Comparison of ENCODE assay signal across 8 cellular contexts in genomic region chr16:352547-353403, GRCh38. TPM values are rescaled to one million over a fixed set of nuclear protein-coding genes. Genes with fewer than 3 reads are reported as not detected.
DNase-seq lines count a peak whose midpoint lies in the region; ATAC-seq and TF ChIP-seq lines count a peak whose summit lies in the region.

TSS of gene AXIN1 (minus strand) at chr16:352723. CDS start at chr16:347025, 5,698 bp downstream.

- peaks cover 0 to 22% of the 10 kb centered on the region in 2 donors for H3K4me1 ChIP-seq in right atrium auricular region
- peaks cover 11% of the 10 kb centered on the region for H3K4me1 ChIP-seq in psoas muscle
- no peaks in the 10 kb centered on the region for H3K4me1 ChIP-seq in urinary bladder (ENCODE audit: insufficient read depth)

- peak within 1 kb of the TSS; percentile 50 to 79 for H3K4me3 ChIP-seq in right atrium auricular region
- peak within 1 kb of the TSS; percentile 79 for H3K4me3 ChIP-seq in psoas muscle
- H3K4me3 ChIP-seq in urinary bladder (ENCODE audit: low read depth, low read length) = peak within 1 kb of the TSS; percentile 89

- TF ChIP-seq CTCF in GM12874 (IDR thresholded peaks at IDR 0.05; ENCODE audit: insufficient read depth, low read depth, low read length) (peak; percentile 70), right atrium auricular region (IDR thresholded peaks at IDR 0.05) (peak; percentile 61 to 66), psoas muscle (IDR thresholded peaks at IDR 0.05) (peak; percentile 47)

- H3K9me3 ChIP-seq in right atrium auricular region (no peaks in the 10 kb centered on the region), psoas muscle (no peaks in the 10 kb centered on the region)

- H3K27me3 ChIP-seq in right atrium auricular region (no peaks in the 10 kb centered on the region), psoas muscle (ENCODE audit: insufficient read depth in 3 of 3, low read length in 2 of 3) (no peaks in the 10 kb centered on the region)

- intact Hi-C loops in psoas muscle (cut with DNase I) = loop anchor here in 1 of 2 donors (5.0 to 10.0 kb wide), 2 partner anchors 125 to 148 kb away; partner anchors contain the start of gene LUC7L

- WGBS in psoas muscle, 3 donors = 1 to 9% (median 3%) methylated on average over 8 to 113 of the region's 113 CpGs
- WGBS in urinary bladder = 2% methylated on average over 113 of the region's 113 CpGs

- peak; percentile 65 for ATAC-seq in HG02870 (IDR thresholded peaks at IDR 0.05; ENCODE audit: unreplicated experiment)
- ATAC-seq in psoas muscle = peak; percentile 92 to 95 (median 93)

- no peaks in the 10 kb centered on the region for H3K36me3 ChIP-seq in right atrium auricular region
- H3K36me3 ChIP-seq in psoas muscle (ENCODE audit: insufficient read depth in 1 of 2, low read depth in 1 of 2) = peaks cover 0 to 11% of the 10 kb centered on the region in 2 donors
- no peaks in the 10 kb centered on the region for H3K36me3 ChIP-seq in urinary bladder (ENCODE audit: insufficient read depth)

- H3K27ac ChIP-seq in angular gyrus (ENCODE audit: low read depth, low read length) = peak within 1 kb of the TSS; percentile 47
- H3K27ac ChIP-seq in right atrium auricular region = peak within 1 kb of the TSS; percentile 70
- H3K27ac ChIP-seq in psoas muscle = peak within 1 kb of the TSS; percentile 76
- H3K27ac ChIP-seq in urinary bladder (ENCODE audit: low read depth) = peak within 1 kb of the TSS; percentile 88

- DNase-seq in NCI-H187 treated with DMSO at 0.1 percent for 48 hours (lab: John Stamatoyannopoulos, UW) (peak; percentile 98), T-helper 2 cell (peak; percentile 95 to 100 (median 100)), right atrium auricular region (ENCODE audit: low spot score) (peak; percentile 97), psoas muscle (peak; percentile 99 to 100)

RNA-seq across cellular contexts. Expression of gene AXIN1, which starts in this region (rescaled TPM):
- total RNA-seq in right atrium auricular region (10 to 100 TPM; 12.9 to 19.4 TPM), psoas muscle (10 to 100 TPM; 12.1 to 23.2 (median 22.8) TPM), urinary bladder (9.9 TPM)
- polyA plus RNA-seq in psoas muscle (10 to 100 TPM; 23.5 to 32.3 (median 29.5) TPM), urinary bladder (25.0 TPM)

Comparison
In these comparisons a context has a peak if more than half of its experiments do, and no peak if none do; other contexts are left out.
1. Peak in every context shown above with its lines: DNase-seq, ATAC-seq, H3K4me3 ChIP-seq and H3K27ac ChIP-seq.